8 cellular contexts compared by ENCODE assay signal in genomic region chr11:47766363-47767227, GRCh38. TPM values are rescaled to one million over a fixed set of nuclear protein-coding genes. Genes with fewer than 3 reads are reported as not detected.
DNase-seq lines count a peak whose midpoint lies in the region; ATAC-seq and TF ChIP-seq lines count a peak whose summit lies in the region.

No MANE protein-coding gene starts in this region.

- intact Hi-C loops in dendritic cell treated with granulocyte-macrophage colony-stimulating factor and Interleukin-4, amounts not matched to agents 40 ng/mL and 50 ng/mL, for 4 days (cut with micrococcal nuclease), result loop anchor here (1.0 to 5.0 kb wide), 2 partner anchors 81 to 124 kb away; partner anchors contain the start of genes MTCH2 and NUP160
- intact Hi-C loops in right lobe of liver (cut with DNase I), result loop anchor here in 1 of 2 donors (10.0 kb wide), 1 partner anchor 122 kb away; the partner anchor contains the start of gene MTCH2

- peaks cover 0 to 25% (median 14%) of the 10 kb centered on the region in 4 donors for H3K36me3 ChIP-seq in right lobe of liver

- H3K9me3 Mint-ChIP-seq in dendritic cell treated with granulocyte-macrophage colony-stimulating factor and Interleukin-4, amounts not matched to agents 40 ng/mL and 50 ng/mL, for 4 days, result no peaks in the 10 kb centered on the region

- peaks cover 47% of the 10 kb centered on the region for H3K36me3 Mint-ChIP-seq in dendritic cell treated with granulocyte-macrophage colony-stimulating factor and Interleukin-4, amounts not matched to agents 40 ng/mL and 50 ng/mL, for 4 days (ENCODE audit: low read depth)

- peak; percentile 38 for DNase-seq in NCI-H1105 treated with DMSO at 0.1 percent for 48 hours (lab: John Stamatoyannopoulos, UW)
- DNase-seq in NCI-H1105 (lab: John Stamatoyannopoulos, UW), result no peak
- peak; percentile 51 for DNase-seq in NCI-H128 (lab: John Stamatoyannopoulos, UW; ENCODE audit: unreplicated experiment)
- DNase-seq in activated CD4-positive, alpha-beta T cell treated with anti-CD3 and anti-CD28 coated beads, Interleukin-2, amount 50 U/mL, for 1 hour, result peak; percentile 73
- DNase-seq in right lobe of liver, result peak; percentile 76 to 82 (median 79)
- DNase-seq in stimulated activated CD4-positive, alpha-beta T cell treated with anti-CD3 and anti-CD28 coated beads, Interleukin-4, amount 100 ng/mL, for 24 hours, result peak; percentile 86

- no peaks in the 10 kb centered on the region for H3K9me3 ChIP-seq in right lobe of liver

- ATAC-seq in HG02623 (IDR thresholded peaks at IDR 0.05; ENCODE audit: unreplicated experiment) (peak; percentile 25), right lobe of liver (peak; percentile 39 to 58 (median 46))

- H3K27me3 Mint-ChIP-seq in dendritic cell treated with granulocyte-macrophage colony-stimulating factor and Interleukin-4, amounts not matched to agents 40 ng/mL and 50 ng/mL, for 4 days, result no peaks in the 10 kb centered on the region

- 0% methylated on average over 13 of the region's 73 CpGs for WGBS in right lobe of liver (ENCODE audit: insufficient coverage, low coverage, low lambda C conversion rate, missing lambda C conversion rate)

- H3K27ac ChIP-seq in right lobe of liver, result peak overlapping the region; percentile 95 to 98 (median 98)

- H3K4me1 Mint-ChIP-seq in dendritic cell treated with granulocyte-macrophage colony-stimulating factor and Interleukin-4, amounts not matched to agents 40 ng/mL and 50 ng/mL, for 4 days (ENCODE audit: low read depth), result peaks cover 23% of the 10 kb centered on the region

- no peak for TF ChIP-seq CTCF in right lobe of liver (IDR thresholded peaks at IDR 0.05)

- peak overlapping the region; percentile 88 to 92 (median 88) for H3K4me3 ChIP-seq in right lobe of liver

- H3K4me1 ChIP-seq in right lobe of liver, result peaks cover 0 to 8% (median 3%) of the 10 kb centered on the region in 4 donors

- H3K27ac Mint-ChIP-seq in dendritic cell treated with granulocyte-macrophage colony-stimulating factor and Interleukin-4, amounts not matched to agents 40 ng/mL and 50 ng/mL, for 4 days, result peak overlapping the region; percentile 99

- H3K27me3 ChIP-seq in right lobe of liver, result no peaks in the 10 kb centered on the region

- no peak for TF ChIP-seq POLR2A in right lobe of liver (IDR thresholded peaks at IDR 0.05)

- H3K4me3 Mint-ChIP-seq in dendritic cell treated with granulocyte-macrophage colony-stimulating factor and Interleukin-4, amounts not matched to agents 40 ng/mL and 50 ng/mL, for 4 days, result peak overlapping the region; percentile 94

RNA-seq across cellular contexts. Expression of gene FNBP4, which starts 0.5 kb away (rescaled TPM):
- 10 to 100 TPM; 20.2 to 43.3 (median 29.9) TPM for total RNA-seq in right lobe of liver

RNA-seq across cellular contexts. Expression of gene AGBL2, which starts 51.4 kb away (rescaled TPM):
- 1 to 10 TPM in 4 of 6 experiments, under 1 TPM in 2; 0.43 to 5.8 (median 2.1) TPM for total RNA-seq in right lobe of liver
